ENCODE assay signal across 15 cellular contexts in the genomic region with DNA sequence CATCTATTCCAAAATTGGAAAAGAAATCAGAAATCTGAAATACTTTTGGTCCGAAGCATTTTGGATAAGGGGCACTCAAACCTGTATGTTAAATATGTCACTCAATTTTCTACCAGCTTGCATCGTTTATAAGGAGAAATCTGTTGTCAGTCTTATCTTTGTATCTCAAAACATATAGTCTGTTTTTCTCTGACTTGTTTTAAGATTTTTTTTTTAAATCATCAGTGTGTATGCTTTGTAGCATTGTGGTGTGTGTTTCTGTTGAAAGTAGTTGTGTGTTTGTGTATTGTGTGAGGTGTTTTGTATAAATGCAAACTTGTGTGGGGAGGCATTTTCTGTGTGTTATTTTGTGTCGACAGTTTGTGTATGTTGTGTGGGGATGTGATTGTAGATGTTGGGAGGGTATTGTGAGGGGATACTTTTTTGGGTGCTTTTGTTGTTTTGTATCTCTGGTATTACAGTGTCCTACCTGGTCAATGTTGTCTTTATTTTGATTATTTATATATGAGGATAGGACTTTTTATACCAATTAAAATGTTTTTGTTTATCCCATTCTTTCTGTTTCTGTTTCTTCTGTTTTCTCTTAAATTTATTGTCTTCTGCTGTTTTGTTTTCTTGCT. TPM values are rescaled to one million over a fixed set of nuclear protein-coding genes. Genes with fewer than 3 reads are reported as not detected.
DNase-seq lines count a peak whose midpoint lies in the region; ATAC-seq and TF ChIP-seq lines count a peak whose summit lies in the region.
"Had no signal": no experiment of that assay in that cellular context is flagged by ENCODE, and none has a peak within 500 bp of the region (broad histone marks: within the 10 kb centered on the region; RNA-seq: fewer than 3 reads in every experiment).

No MANE protein-coding gene starts in this region.

- no peak overlapping the region for H3K4me3 Mint-ChIP-seq in activated naive CD4-positive, alpha-beta T cell treated with anti-CD3 and anti-CD28 coated beads for 36 hours
- H3K4me3 Mint-ChIP-seq in central memory CD8-positive, alpha-beta T cell = peak overlapping the region; percentile 47
- H3K4me3 Mint-ChIP-seq in stimulated activated naive B cell treated with anti-CD40 and anti-IgM and Interleukin-4, amounts not matched to agents 10 μg/mL and 1 μg/mL and 100 μg/mL, for 72 hours = peak overlapping the region; percentile 31 to 54
- H3K4me3 Mint-ChIP-seq: brain had no signal

- no peak for TF ChIP-seq CTCF in lower leg skin (IDR thresholded peaks at IDR 0.05)

- DNase-seq in activated naive CD4-positive, alpha-beta T cell treated with anti-CD3 and anti-CD28 coated beads for 36 hours = no peak
- no peak for DNase-seq in activated naive CD4-positive, alpha-beta T cell treated with Interleukin-2 at 50 U/mL for 16 hours
- DNase-seq in RPMI7951 (ENCODE audit: low read depth) (peak; percentile 3), mucosa of gallbladder (ENCODE audit: low spot score) (no peak), lower leg skin (ENCODE audit: low spot score in 2 of 2) (no peak), EL (no peak)
- no peak for DNase-seq in central memory CD8-positive, alpha-beta T cell (ENCODE audit: low spot score in 2 of 2)
- DNase-seq in stimulated activated naive B cell treated with anti-CD40 and anti-IgM and Interleukin-4, amounts not matched to agents 10 μg/mL and 1 μg/mL and 100 μg/mL, for 72 hours = no peak
- DNase-seq: activated CD8-positive, alpha-beta memory T cell treated with anti-CD3 and anti-CD28 coated beads, Interleukin-2, amount 50 U/mL, for 4 hours; hypothalamus; mammary epithelial cell; NCI-H2081; PC-3; posterior cingulate gyrus had no signal

- no peak for ATAC-seq in central memory CD8-positive, alpha-beta T cell (replicated peaks; ENCODE audit: extremely low read depth, poor library complexity, severe bottlenecking)
- no peak for ATAC-seq in stimulated activated naive B cell treated with anti-CD40 and anti-IgM and Interleukin-4, amounts not matched to agents 10 μg/mL and 1 μg/mL and 100 μg/mL, for 72 hours (replicated peaks)
- ATAC-seq: PC-3 had no signal

- peak overlapping the region; percentile 15 for H3K27ac Mint-ChIP-seq in activated naive CD4-positive, alpha-beta T cell treated with anti-CD3 and anti-CD28 coated beads for 36 hours
- H3K27ac Mint-ChIP-seq in central memory CD8-positive, alpha-beta T cell (ENCODE audit: low read depth) = peak overlapping the region; percentile 42
- peak overlapping the region; percentile 89 for H3K27ac Mint-ChIP-seq in stimulated activated naive B cell treated with anti-CD40 and anti-IgM and Interleukin-4, amounts not matched to agents 10 μg/mL and 1 μg/mL and 100 μg/mL, for 72 hours
- H3K27ac Mint-ChIP-seq: brain had no signal

- TF ChIP-seq POLR2A in lower leg skin (IDR thresholded peaks at IDR 0.05) = no peak

- intact Hi-C loops in activated naive CD4-positive, alpha-beta T cell treated with anti-CD3 and anti-CD28 coated beads for 36 hours (cut with micrococcal nuclease) = no loop called here
- intact Hi-C loops in lower leg skin (cut with DNase I; ENCODE audit: low total_unique reads) = no loop called here

- H3K36me3 Mint-ChIP-seq in activated naive CD4-positive, alpha-beta T cell treated with anti-CD3 and anti-CD28 coated beads for 36 hours (ENCODE audit: low read depth) = peaks cover 53% of the 10 kb centered on the region
- peaks cover 62% of the 10 kb centered on the region for H3K36me3 Mint-ChIP-seq in central memory CD8-positive, alpha-beta T cell (ENCODE audit: insufficient read depth)
- H3K36me3 Mint-ChIP-seq in stimulated activated naive B cell treated with anti-CD40 and anti-IgM and Interleukin-4, amounts not matched to agents 10 μg/mL and 1 μg/mL and 100 μg/mL, for 72 hours = peaks cover 41 to 57% of the 10 kb centered on the region in 2 donors

- peaks cover 63% of the 10 kb centered on the region for H3K4me1 Mint-ChIP-seq in activated naive CD4-positive, alpha-beta T cell treated with anti-CD3 and anti-CD28 coated beads for 36 hours (ENCODE audit: low read depth)
- H3K4me1 Mint-ChIP-seq in central memory CD8-positive, alpha-beta T cell = peaks cover 66% of the 10 kb centered on the region
- peaks cover 24 to 56% of the 10 kb centered on the region in 2 donors for H3K4me1 Mint-ChIP-seq in stimulated activated naive B cell treated with anti-CD40 and anti-IgM and Interleukin-4, amounts not matched to agents 10 μg/mL and 1 μg/mL and 100 μg/mL, for 72 hours

- peaks cover 10% of the 10 kb centered on the region for H3K9me3 Mint-ChIP-seq in activated naive CD4-positive, alpha-beta T cell treated with anti-CD3 and anti-CD28 coated beads for 36 hours
- peaks cover 10% of the 10 kb centered on the region for H3K9me3 Mint-ChIP-seq in central memory CD8-positive, alpha-beta T cell
- H3K9me3 Mint-ChIP-seq in stimulated activated naive B cell treated with anti-CD40 and anti-IgM and Interleukin-4, amounts not matched to agents 10 μg/mL and 1 μg/mL and 100 μg/mL, for 72 hours = peaks cover 13% of the 10 kb centered on the region in 2 donors

- CTCF ChIA-PET in activated naive CD4-positive, alpha-beta T cell treated with anti-CD3 and anti-CD28 coated beads for 36 hours (lab: Charles Lee) = no interaction called here

- WGBS in lower leg skin, 2 donors = 92 to 95% methylated on average over 3 of the region's 3 CpGs

- no peak overlapping the region for H3K4me3 ChIP-seq in lower leg skin (ENCODE audit: low read depth, poor library complexity, severe bottlenecking)

- H3K27me3 Mint-ChIP-seq in activated naive CD4-positive, alpha-beta T cell treated with anti-CD3 and anti-CD28 coated beads for 36 hours (ENCODE audit: low read depth) = no peaks in the 10 kb centered on the region
- H3K27me3 Mint-ChIP-seq in central memory CD8-positive, alpha-beta T cell = no peaks in the 10 kb centered on the region
- H3K27me3 Mint-ChIP-seq in stimulated activated naive B cell treated with anti-CD40 and anti-IgM and Interleukin-4, amounts not matched to agents 10 μg/mL and 1 μg/mL and 100 μg/mL, for 72 hours = no peaks in the 10 kb centered on the region
- H3K27me3 Mint-ChIP-seq: brain had no signal

RNA-seq across cellular contexts. Expression of gene SMCHD1, which starts 30.9 kb away (rescaled TPM):
- total RNA-seq in activated naive CD4-positive, alpha-beta T cell treated with anti-CD3 and anti-CD28 coated beads for 36 hours = 10 to 100 TPM; 91.3 to 91.5 TPM
- total RNA-seq in RPMI7951 (2014; rRNA removed; shearing (Covaris generic)) = 39.7 and 48.8 TPM in 2 replicates
- total RNA-seq in mucosa of gallbladder (38.3 TPM), lower leg skin (10 to 100 TPM; 28.2 to 55.8 (median 31.9) TPM)

Comparison
In these comparisons a context has a peak if more than half of its experiments do, and no peak if none do; other contexts are left out.
1. H3K27ac Mint-ChIP-seq: peak in every context shown above with its lines; median percentile 89 in stimulated activated naive B cell treated with anti-CD40 and anti-IgM and Interleukin-4, amounts not matched to agents 10 μg/mL and 1 μg/mL and 100 μg/mL, for 72 hours; 42 in central memory CD8-positive, alpha-beta T cell; 15 in activated naive CD4-positive, alpha-beta T cell treated with anti-CD3 and anti-CD28 coated beads for 36 hours.